22 cellular contexts compared by ENCODE assay signal in the genomic region with DNA sequence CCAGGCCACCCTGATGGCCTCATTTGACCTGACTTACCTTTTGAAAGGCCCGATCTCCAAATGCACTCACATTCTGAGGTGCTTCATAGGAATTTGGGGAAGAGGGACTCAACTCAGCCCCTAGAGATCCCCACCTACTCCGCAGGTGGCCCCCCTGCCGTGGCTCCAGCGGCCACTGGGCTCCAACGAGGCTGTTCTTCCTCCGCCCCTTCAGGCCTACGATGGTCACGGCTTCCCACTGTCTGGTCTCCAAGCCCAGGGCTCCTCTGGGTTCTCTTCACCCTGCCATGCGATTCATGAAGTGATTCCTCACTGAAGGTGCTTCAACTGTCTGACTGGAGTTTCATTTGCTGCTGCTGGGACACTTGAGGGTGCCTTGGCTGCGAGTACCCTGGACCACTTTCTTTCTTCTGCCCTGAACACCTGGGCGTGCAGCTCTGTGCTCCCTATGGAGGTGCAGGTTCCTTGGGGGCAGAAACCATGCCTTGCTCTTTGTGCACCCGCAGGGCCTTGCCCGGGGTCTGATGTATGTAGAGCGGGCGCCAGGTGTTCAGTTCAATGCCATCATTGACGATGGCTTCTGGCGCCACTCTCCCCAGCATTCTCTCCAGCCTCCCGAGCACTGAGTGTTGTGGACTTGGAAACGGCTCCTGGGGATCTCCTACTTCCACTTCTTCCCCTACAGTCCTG.
"Had no signal": no experiment of that assay in that cellular context is flagged by ENCODE, and none has a peak within 500 bp of the region (broad histone marks: within the 10 kb centered on the region; RNA-seq: fewer than 3 reads in every experiment).

No MANE protein-coding gene starts in this region.

- DNase-seq: activated CD4-positive, alpha-beta T cell treated with anti-CD3 and anti-CD28 coated beads for 36 hours; activated CD4-positive, alpha-beta T cell treated with anti-CD3 and anti-CD28 coated beads, Interleukin-2, amount 50 U/mL, for 48 hours; activated CD8-positive, alpha-beta T cell treated with anti-CD3 and anti-CD28 coated beads, Interleukin-2, amount 10 ng/mL, durations not matched to agents 7 days and 5 days; activated gamma-delta T cell treated with Interleukin-2 at 50 U/mL for 16 hours; activated naive CD4-positive, alpha-beta T cell treated with anti-CD3 and anti-CD28 coated beads for 36 hours; activated T-cell treated with anti-CD3 and anti-CD28 coated beads, Interleukin-2, amount 50 U/mL, for 4 hours; adrenal gland; body of pancreas; MM.1S; MV-4-11; NCI-H1092; NCI-H1436 treated with DMSO at 0.1 percent for 48 hours; NCI-H1694 treated with DMSO at 0.1 percent for 48 hours; NCI-H2029; NCI-H345; NCI-H524 treated with DMSO at 0.1 percent for 48 hours; SHP77 treated with DMSO at 0.1 percent for 48 hours; SK-N-SH; T1000; WERI-Rb-1 had no signal

- ATAC-seq: activated CD4-positive, alpha-beta T cell treated with anti-CD3 and anti-CD28 coated beads for 36 hours; activated CD8-positive, alpha-beta T cell treated with anti-CD3 and anti-CD28 coated beads, Interleukin-2, amount 10 ng/mL, durations not matched to agents 7 days and 5 days; activated naive CD4-positive, alpha-beta T cell treated with anti-CD3 and anti-CD28 coated beads, Interleukin-2, amount 50 U/mL, for 72 hours; activated T-cell treated with anti-CD3 and anti-CD28 coated beads, Interleukin-2, amount 50 U/mL, for 4 hours; body of pancreas; Panc1 had no signal
